ENCODE assay signal across 21 cellular contexts in genomic region chr17:64037802-64038201, GRCh38. TPM values are rescaled to one million over a fixed set of nuclear protein-coding genes. Genes with fewer than 3 reads are reported as not detected.
"Had no signal": no experiment of that assay in that cellular context is flagged by ENCODE, and none has a peak within 500 bp of the region (broad histone marks: within the 10 kb centered on the region; RNA-seq: fewer than 3 reads in every experiment).

No MANE protein-coding gene starts in this region.

- H3K4me3 ChIP-seq: lung, neural progenitor cell, pancreas, smooth muscle cell, stomach, thoracic aorta had no signal

- H3K9ac ChIP-seq: neural progenitor cell had no signal

- DNase-seq: erythroblast; foreskin keratinocyte; left colon; left ventricle myocardium superior; mesenchymal stem cell; midbrain; nucleus accumbens; right cardiac atrium; stimulated activated CD4-positive, alpha-beta T cell treated with anti-CD3 and anti-CD28 coated beads, Interleukin-4, amount 100 ng/mL, for 24 hours; stimulated activated naive CD4-positive, alpha-beta T cell; stomach; substantia nigra; trophoblast cell had no signal

- H3K27me3 ChIP-seq: foreskin keratinocyte, neural progenitor cell, pancreas, stomach had no signal

- H3K36me3 ChIP-seq: neural progenitor cell, thoracic aorta had no signal

- H3K4me1 ChIP-seq: foreskin keratinocyte had no signal

- H3K9me3 ChIP-seq: pancreas, stomach, thoracic aorta had no signal

- H3K4me3 Mint-ChIP-seq: dendritic cell treated with granulocyte-macrophage colony-stimulating factor and Interleukin-4, amounts not matched to agents 40 ng/mL and 50 ng/mL, for 4 days; natural killer cell treated with Interleukin-12 subunit alpha and Interleukin-12 subunit beta and Interleukin-15 and Interleukin-18, amount 100 ng/mL, for 72 hours; neural progenitor cell had no signal

- ATAC-seq: foreskin keratinocyte; left colon; left ventricle myocardium superior; natural killer cell treated with Interleukin-12 subunit alpha and Interleukin-12 subunit beta and Interleukin-15 and Interleukin-18, amount 100 ng/mL, for 72 hours; pancreas had no signal

- H3K27ac Mint-ChIP-seq: dendritic cell treated with granulocyte-macrophage colony-stimulating factor and Interleukin-4, amounts not matched to agents 40 ng/mL and 50 ng/mL, for 4 days; neural progenitor cell; progenitor cell of endocrine pancreas had no signal

- H3K27ac ChIP-seq: foreskin keratinocyte, neural progenitor cell, pancreas, stomach, thoracic aorta had no signal

- H3K27me3 Mint-ChIP-seq: dendritic cell treated with granulocyte-macrophage colony-stimulating factor and Interleukin-4, amounts not matched to agents 40 ng/mL and 50 ng/mL, for 4 days; natural killer cell treated with Interleukin-12 subunit alpha and Interleukin-12 subunit beta and Interleukin-15 and Interleukin-18, amount 100 ng/mL, for 72 hours; progenitor cell of endocrine pancreas had no signal

- H3K9me3 Mint-ChIP-seq: dendritic cell treated with granulocyte-macrophage colony-stimulating factor and Interleukin-4, amounts not matched to agents 40 ng/mL and 50 ng/mL, for 4 days; natural killer cell treated with Interleukin-12 subunit alpha and Interleukin-12 subunit beta and Interleukin-15 and Interleukin-18, amount 100 ng/mL, for 72 hours; neural progenitor cell had no signal

RNA-seq across cellular contexts. Expression of gene ICAM2, which starts 17.4 kb away (rescaled TPM):
- total RNA-seq: smooth muscle cell had no signal

RNA-seq across cellular contexts. Expression of gene PRR29, which starts 39.7 kb away (rescaled TPM):
- total RNA-seq: foreskin keratinocyte, smooth muscle cell, thoracic aorta had no signal
